2 cellular contexts compared by ENCODE assay signal in the genomic region with DNA sequence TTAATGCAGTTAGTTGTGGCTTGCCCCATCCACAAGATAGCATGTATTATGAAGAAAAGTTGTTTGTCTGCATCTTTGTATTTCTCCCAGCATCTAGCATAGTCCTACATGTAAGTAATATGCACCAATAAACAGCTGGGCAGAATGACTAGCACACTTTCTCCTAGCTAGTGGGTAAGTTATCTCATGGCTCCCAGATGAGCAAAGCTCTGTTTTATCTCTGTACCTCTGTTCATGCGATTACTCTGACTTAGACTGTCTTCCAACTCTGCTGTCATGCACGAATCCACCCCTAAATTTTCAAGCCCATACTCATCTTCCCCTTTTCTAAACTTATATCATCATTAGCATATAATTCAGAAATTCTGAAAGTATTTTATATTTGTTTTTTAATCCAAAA.
A peak's percentile ranks its signal among the peaks of the same experiment; 100 is the strongest.
TF ChIP-seq lines count a peak whose summit lies in the region.

No MANE protein-coding gene starts in this region.

TF ChIP-seq in IMR-90, 13 proteins besides CTCF, POLR2A, EP300 and RAD21:
- no peak for TF ChIP-seq NFE2L2 (IDR thresholded peaks at IDR 0.05; ENCODE audit: low read depth, low read length)
- TF ChIP-seq CHD1 (IDR thresholded peaks at IDR 0.05; ENCODE audit: low read depth, low read length) = no peak
- TF ChIP-seq CEBPB (IDR thresholded peaks at IDR 0.05; ENCODE audit: low read depth, low read length) = no peak
- no peak for TF ChIP-seq MAZ (IDR thresholded peaks at IDR 0.05; ENCODE audit: borderline replicate concordance, low read depth, low read length)
- no peak for TF ChIP-seq MXI1 (IDR thresholded peaks at IDR 0.05; ENCODE audit: borderline replicate concordance, low read depth, low read length)
- no peak for TF ChIP-seq MAFK (IDR thresholded peaks at IDR 0.05; ENCODE audit: low read depth, low read length)
- no peak for TF ChIP-seq RCOR1 (IDR thresholded peaks at IDR 0.05; ENCODE audit: insufficient replicate concordance, low read length)
- TF ChIP-seq, protein P1, sequence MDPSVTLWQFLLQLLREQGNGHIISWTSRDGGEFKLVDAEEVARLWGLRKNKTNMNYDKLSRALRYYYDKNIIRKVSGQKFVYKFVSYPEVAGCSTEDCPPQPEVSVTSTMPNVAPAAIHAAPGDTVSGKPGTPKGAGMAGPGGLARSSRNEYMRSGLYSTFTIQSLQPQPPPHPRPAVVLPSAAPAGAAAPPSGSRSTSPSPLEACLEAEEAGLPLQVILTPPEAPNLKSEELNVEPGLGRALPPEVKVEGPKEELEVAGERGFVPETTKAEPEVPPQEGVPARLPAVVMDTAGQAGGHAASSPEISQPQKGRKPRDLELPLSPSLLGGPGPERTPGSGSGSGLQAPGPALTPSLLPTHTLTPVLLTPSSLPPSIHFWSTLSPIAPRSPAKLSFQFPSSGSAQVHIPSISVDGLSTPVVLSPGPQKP (IDR thresholded peaks at IDR 0.05; ENCODE audit: borderline replicate concordance, low read depth, low read length) = no peak
- TF ChIP-seq, protein P2, sequence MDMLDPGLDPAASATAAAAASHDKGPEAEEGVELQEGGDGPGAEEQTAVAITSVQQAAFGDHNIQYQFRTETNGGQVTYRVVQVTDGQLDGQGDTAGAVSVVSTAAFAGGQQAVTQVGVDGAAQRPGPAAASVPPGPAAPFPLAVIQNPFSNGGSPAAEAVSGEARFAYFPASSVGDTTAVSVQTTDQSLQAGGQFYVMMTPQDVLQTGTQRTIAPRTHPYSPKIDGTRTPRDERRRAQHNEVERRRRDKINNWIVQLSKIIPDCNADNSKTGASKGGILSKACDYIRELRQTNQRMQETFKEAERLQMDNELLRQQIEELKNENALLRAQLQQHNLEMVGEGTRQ (IDR thresholded peaks at IDR 0.05; ENCODE audit: low read depth, low read length) = no peak
- no peak for TF ChIP-seq FOS (IDR thresholded peaks at IDR 0.05; ENCODE audit: low read depth, low read length)
- no peak for TF ChIP-seq SMC3 (IDR thresholded peaks at IDR 0.05; ENCODE audit: low read depth, low read length)
- no peak for TF ChIP-seq RFX5 (IDR thresholded peaks at IDR 0.05; ENCODE audit: low read depth, low read length)
- TF ChIP-seq BHLHE40 (IDR thresholded peaks at IDR 0.05; ENCODE audit: low read depth, low read length) = no peak

TF ChIP-seq in K562, 482 proteins besides CTCF, POLR2A, EP300 and RAD21:
- TF ChIP-seq YBX1 (IDR thresholded peaks at IDR 0.05) (no peak), MCM5 (IDR thresholded peaks at IDR 0.05; ENCODE audit: low read depth) (no peak), TAL1 (IDR thresholded peaks at IDR 0.05) (peak; percentile 44; the same call in 1 of the 2 replicates), MED1 (CRISPR knock-in tag; IDR thresholded peaks at IDR 0.05; ENCODE audit: borderline replicate concordance) (no peak), ZNF3 (CRISPR knock-in tag; IDR thresholded peaks at IDR 0.05) (no peak), GABPA (tag; conservative IDR thresholded peaks at IDR 0.05; ENCODE audit: low read depth) (no peak), L3MBTL2 (IDR thresholded peaks at IDR 0.05) (no peak), RNF2 (IDR thresholded peaks at IDR 0.05) (no peak), PCBP2 (IDR thresholded peaks at IDR 0.05; ENCODE audit: low read depth, low read length, poor library complexity, severe bottlenecking) (no peak), E2F3 (CRISPR knock-in tag; IDR thresholded peaks at IDR 0.05) (no peak), CC2D1A (IDR thresholded peaks at IDR 0.05) (no peak), ZNF444 (CRISPR knock-in tag; IDR thresholded peaks at IDR 0.05) (no peak), FOXA3 (CRISPR knock-in tag; conservative IDR thresholded peaks at IDR 0.05 in 1 of 2, IDR thresholded peaks at IDR 0.05 in 1 of 2) (no peak), HMG20B (CRISPR knock-in tag; IDR thresholded peaks at IDR 0.05) (no peak), HNRNPH1 (optimal IDR thresholded peaks at IDR 0.05; ENCODE audit: low read depth, low read length) (no peak), WHSC1 (IDR thresholded peaks at IDR 0.05; ENCODE audit: low read length) (no peak), SNRNP70 (optimal IDR thresholded peaks at IDR 0.05; ENCODE audit: low read depth, low read length) (no peak), ZFP36 (IDR thresholded peaks at IDR 0.05; ENCODE audit: low read depth, low read length, partially characterized antibody) (no peak), FOXK1 (CRISPR knock-in tag; IDR thresholded peaks at IDR 0.05; ENCODE audit: borderline replicate concordance) (no peak), ZZZ3 (IDR thresholded peaks at IDR 0.05) (no peak), NCOR1 (IDR thresholded peaks at IDR 0.05) (peak; percentile 31), ZNF134 (CRISPR knock-in tag; conservative IDR thresholded peaks at IDR 0.05) (no peak), STAT5A (IDR thresholded peaks at IDR 0.05; ENCODE audit: borderline replicate concordance, low read length) (no peak), TCF3 (CRISPR knock-in tag; IDR thresholded peaks at IDR 0.05) (peak; percentile 66), CBFA2T2 (conservative IDR thresholded peaks at IDR 0.05) (peak; percentile 39; the same call in 1 of the 2 replicates), NONO (IDR thresholded peaks at IDR 0.05; ENCODE audit: low read depth in 2 of 2, low read length in 1 of 2) (no peak), MTA2 (IDR thresholded peaks at IDR 0.05; ENCODE audit: low read depth) (no peak), RBM34 (IDR thresholded peaks at IDR 0.05; ENCODE audit: borderline replicate concordance, insufficient read depth, low read length) (no peak), ELF4 (CRISPR knock-in tag; IDR thresholded peaks at IDR 0.05) (no peak), ARID1B (IDR thresholded peaks at IDR 0.05) (peak; percentile 34; the same call in 1 of the 2 replicates), CBFB (CRISPR knock-in tag; IDR thresholded peaks at IDR 0.05) (no peak), CBFA2T3 (IDR thresholded peaks at IDR 0.05) (peak; percentile 65)
- TF ChIP-seq, protein P3, sequence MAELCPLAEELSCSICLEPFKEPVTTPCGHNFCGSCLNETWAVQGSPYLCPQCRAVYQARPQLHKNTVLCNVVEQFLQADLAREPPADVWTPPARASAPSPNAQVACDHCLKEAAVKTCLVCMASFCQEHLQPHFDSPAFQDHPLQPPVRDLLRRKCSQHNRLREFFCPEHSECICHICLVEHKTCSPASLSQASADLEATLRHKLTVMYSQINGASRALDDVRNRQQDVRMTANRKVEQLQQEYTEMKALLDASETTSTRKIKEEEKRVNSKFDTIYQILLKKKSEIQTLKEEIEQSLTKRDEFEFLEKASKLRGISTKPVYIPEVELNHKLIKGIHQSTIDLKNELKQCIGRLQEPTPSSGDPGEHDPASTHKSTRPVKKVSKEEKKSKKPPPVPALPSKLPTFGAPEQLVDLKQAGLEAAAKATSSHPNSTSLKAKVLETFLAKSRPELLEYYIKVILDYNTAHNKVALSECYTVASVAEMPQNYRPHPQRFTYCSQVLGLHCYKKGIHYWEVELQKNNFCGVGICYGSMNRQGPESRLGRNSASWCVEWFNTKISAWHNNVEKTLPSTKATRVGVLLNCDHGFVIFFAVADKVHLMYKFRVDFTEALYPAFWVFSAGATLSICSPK (IDR thresholded peaks at IDR 0.05; ENCODE audit: borderline replicate concordance) = no peak
- TF ChIP-seq, protein P4, sequence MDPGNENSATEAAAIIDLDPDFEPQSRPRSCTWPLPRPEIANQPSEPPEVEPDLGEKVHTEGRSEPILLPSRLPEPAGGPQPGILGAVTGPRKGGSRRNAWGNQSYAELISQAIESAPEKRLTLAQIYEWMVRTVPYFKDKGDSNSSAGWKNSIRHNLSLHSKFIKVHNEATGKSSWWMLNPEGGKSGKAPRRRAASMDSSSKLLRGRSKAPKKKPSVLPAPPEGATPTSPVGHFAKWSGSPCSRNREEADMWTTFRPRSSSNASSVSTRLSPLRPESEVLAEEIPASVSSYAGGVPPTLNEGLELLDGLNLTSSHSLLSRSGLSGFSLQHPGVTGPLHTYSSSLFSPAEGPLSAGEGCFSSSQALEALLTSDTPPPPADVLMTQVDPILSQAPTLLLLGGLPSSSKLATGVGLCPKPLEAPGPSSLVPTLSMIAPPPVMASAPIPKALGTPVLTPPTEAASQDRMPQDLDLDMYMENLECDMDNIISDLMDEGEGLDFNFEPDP (CRISPR knock-in tag; IDR thresholded peaks at IDR 0.05) = no peak
- TF ChIP-seq, protein P5, sequence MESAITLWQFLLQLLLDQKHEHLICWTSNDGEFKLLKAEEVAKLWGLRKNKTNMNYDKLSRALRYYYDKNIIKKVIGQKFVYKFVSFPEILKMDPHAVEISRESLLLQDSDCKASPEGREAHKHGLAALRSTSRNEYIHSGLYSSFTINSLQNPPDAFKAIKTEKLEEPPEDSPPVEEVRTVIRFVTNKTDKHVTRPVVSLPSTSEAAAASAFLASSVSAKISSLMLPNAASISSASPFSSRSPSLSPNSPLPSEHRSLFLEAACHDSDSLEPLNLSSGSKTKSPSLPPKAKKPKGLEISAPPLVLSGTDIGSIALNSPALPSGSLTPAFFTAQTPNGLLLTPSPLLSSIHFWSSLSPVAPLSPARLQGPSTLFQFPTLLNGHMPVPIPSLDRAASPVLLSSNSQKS (CRISPR knock-in tag; IDR thresholded peaks at IDR 0.05) = no peak
- TF ChIP-seq, protein P6, sequence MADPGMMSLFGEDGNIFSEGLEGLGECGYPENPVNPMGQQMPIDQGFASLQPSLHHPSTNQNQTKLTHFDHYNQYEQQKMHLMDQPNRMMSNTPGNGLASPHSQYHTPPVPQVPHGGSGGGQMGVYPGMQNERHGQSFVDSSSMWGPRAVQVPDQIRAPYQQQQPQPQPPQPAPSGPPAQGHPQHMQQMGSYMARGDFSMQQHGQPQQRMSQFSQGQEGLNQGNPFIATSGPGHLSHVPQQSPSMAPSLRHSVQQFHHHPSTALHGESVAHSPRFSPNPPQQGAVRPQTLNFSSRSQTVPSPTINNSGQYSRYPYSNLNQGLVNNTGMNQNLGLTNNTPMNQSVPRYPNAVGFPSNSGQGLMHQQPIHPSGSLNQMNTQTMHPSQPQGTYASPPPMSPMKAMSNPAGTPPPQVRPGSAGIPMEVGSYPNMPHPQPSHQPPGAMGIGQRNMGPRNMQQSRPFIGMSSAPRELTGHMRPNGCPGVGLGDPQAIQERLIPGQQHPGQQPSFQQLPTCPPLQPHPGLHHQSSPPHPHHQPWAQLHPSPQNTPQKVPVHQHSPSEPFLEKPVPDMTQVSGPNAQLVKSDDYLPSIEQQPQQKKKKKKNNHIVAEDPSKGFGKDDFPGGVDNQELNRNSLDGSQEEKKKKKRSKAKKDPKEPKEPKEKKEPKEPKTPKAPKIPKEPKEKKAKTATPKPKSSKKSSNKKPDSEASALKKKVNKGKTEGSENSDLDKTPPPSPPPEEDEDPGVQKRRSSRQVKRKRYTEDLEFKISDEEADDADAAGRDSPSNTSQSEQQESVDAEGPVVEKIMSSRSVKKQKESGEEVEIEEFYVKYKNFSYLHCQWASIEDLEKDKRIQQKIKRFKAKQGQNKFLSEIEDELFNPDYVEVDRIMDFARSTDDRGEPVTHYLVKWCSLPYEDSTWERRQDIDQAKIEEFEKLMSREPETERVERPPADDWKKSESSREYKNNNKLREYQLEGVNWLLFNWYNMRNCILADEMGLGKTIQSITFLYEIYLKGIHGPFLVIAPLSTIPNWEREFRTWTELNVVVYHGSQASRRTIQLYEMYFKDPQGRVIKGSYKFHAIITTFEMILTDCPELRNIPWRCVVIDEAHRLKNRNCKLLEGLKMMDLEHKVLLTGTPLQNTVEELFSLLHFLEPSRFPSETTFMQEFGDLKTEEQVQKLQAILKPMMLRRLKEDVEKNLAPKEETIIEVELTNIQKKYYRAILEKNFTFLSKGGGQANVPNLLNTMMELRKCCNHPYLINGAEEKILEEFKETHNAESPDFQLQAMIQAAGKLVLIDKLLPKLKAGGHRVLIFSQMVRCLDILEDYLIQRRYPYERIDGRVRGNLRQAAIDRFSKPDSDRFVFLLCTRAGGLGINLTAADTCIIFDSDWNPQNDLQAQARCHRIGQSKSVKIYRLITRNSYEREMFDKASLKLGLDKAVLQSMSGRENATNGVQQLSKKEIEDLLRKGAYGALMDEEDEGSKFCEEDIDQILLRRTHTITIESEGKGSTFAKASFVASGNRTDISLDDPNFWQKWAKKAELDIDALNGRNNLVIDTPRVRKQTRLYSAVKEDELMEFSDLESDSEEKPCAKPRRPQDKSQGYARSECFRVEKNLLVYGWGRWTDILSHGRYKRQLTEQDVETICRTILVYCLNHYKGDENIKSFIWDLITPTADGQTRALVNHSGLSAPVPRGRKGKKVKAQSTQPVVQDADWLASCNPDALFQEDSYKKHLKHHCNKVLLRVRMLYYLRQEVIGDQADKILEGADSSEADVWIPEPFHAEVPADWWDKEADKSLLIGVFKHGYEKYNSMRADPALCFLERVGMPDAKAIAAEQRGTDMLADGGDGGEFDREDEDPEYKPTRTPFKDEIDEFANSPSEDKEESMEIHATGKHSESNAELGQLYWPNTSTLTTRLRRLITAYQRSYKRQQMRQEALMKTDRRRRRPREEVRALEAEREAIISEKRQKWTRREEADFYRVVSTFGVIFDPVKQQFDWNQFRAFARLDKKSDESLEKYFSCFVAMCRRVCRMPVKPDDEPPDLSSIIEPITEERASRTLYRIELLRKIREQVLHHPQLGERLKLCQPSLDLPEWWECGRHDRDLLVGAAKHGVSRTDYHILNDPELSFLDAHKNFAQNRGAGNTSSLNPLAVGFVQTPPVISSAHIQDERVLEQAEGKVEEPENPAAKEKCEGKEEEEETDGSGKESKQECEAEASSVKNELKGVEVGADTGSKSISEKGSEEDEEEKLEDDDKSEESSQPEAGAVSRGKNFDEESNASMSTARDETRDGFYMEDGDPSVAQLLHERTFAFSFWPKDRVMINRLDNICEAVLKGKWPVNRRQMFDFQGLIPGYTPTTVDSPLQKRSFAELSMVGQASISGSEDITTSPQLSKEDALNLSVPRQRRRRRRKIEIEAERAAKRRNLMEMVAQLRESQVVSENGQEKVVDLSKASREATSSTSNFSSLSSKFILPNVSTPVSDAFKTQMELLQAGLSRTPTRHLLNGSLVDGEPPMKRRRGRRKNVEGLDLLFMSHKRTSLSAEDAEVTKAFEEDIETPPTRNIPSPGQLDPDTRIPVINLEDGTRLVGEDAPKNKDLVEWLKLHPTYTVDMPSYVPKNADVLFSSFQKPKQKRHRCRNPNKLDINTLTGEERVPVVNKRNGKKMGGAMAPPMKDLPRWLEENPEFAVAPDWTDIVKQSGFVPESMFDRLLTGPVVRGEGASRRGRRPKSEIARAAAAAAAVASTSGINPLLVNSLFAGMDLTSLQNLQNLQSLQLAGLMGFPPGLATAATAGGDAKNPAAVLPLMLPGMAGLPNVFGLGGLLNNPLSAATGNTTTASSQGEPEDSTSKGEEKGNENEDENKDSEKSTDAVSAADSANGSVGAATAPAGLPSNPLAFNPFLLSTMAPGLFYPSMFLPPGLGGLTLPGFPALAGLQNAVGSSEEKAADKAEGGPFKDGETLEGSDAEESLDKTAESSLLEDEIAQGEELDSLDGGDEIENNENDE (IDR thresholded peaks at IDR 0.05; ENCODE audit: low read depth, low read length) = no peak
- TF ChIP-seq, protein P7, sequence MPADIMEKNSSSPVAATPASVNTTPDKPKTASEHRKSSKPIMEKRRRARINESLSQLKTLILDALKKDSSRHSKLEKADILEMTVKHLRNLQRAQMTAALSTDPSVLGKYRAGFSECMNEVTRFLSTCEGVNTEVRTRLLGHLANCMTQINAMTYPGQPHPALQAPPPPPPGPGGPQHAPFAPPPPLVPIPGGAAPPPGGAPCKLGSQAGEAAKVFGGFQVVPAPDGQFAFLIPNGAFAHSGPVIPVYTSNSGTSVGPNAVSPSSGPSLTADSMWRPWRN (IDR thresholded peaks at IDR 0.05; ENCODE audit: low read depth) = no peak
- TF ChIP-seq, protein P8, sequence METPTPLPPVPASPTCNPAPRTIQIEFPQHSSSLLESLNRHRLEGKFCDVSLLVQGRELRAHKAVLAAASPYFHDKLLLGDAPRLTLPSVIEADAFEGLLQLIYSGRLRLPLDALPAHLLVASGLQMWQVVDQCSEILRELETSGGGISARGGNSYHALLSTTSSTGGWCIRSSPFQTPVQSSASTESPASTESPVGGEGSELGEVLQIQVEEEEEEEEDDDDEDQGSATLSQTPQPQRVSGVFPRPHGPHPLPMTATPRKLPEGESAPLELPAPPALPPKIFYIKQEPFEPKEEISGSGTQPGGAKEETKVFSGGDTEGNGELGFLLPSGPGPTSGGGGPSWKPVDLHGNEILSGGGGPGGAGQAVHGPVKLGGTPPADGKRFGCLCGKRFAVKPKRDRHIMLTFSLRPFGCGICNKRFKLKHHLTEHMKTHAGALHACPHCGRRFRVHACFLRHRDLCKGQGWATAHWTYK (CRISPR knock-in tag; IDR thresholded peaks at IDR 0.05) = no peak
